In the genomic region with DNA sequence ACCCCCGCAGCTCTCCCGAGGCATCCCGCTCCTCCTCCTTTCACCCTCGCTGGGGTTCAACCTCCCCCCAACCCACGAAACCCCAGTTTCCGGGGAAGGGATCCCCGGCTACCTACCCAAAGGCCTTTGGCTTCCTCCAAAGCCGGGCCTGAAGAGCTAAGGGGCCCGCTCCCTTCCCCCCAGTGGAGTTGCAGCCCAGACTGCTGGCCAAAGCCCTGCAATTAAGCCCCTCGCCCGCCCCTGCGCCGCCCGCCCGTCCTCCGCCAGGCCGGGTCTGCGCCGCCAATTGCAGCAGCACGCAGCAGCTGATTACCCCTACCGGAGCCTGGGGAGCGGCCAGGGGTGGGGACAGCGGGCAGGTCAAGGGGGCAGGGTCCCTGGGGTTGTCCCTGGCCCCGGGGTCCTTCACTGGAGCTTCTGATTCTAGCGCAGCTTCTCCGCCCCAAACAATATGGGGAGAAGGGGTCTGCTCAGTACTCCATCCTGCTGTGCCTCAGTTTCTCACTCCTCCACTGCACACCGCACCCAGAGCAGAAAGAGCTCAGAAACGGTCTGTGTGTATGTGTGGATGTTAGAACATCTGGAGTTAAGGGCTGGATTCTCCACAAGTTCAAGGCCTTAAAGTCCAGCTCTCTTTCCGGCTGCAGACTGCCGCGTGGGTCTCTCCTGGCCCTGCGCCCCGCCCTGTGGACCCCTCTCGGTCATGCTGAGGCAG, we compare ENCODE assay signal across 10 cellular contexts. TPM values are rescaled to one million over a fixed set of nuclear protein-coding genes. Genes with fewer than 3 reads are reported as not detected.
DNase-seq lines count a peak whose midpoint lies in the region; ATAC-seq and FAIRE-seq lines count a peak whose summit lies in the region.
"Had no signal": no experiment of that assay in that cellular context is flagged by ENCODE, and none has a peak within 500 bp of the region (broad histone marks: within the 10 kb centered on the region; RNA-seq: fewer than 3 reads in every experiment).

No MANE protein-coding gene starts in this region.

- H3K27ac Mint-ChIP-seq in activated T-cell treated with anti-CD3 and anti-CD28 coated beads, Interleukin-2, amount 50 U/mL, for 72 hours, result no peak overlapping the region

- no peak overlapping the region for H3K9ac ChIP-seq in mucosa of rectum (ENCODE audit: low read depth in 1 of 2, low read length in 2 of 2)

- H3K36me3 ChIP-seq in mucosa of rectum (ENCODE audit: control insufficient read depth in 2 of 2, insufficient read depth in 2 of 2, low read length in 2 of 2), result no peaks in the 10 kb centered on the region
- H3K36me3 ChIP-seq: pancreas had no signal

- no peaks in the 10 kb centered on the region for H3K9me3 ChIP-seq in mucosa of rectum (ENCODE audit: control insufficient read depth in 2 of 2, low read length in 2 of 2)
- H3K9me3 ChIP-seq: pancreas had no signal

- H3K27ac ChIP-seq in mucosa of rectum (ENCODE audit: low read depth in 2 of 2, low read length in 2 of 2), result peak overlapping the region in 1 of 2 donors; percentile 75

- peak; percentile 57 for DNase-seq in ELF-1 (ENCODE audit: low read depth, low spot score)
- peak in 1 of 2 donors; percentile 43 for DNase-seq in activated T-cell treated with anti-CD3 and anti-CD28 coated beads, Interleukin-2, amount 50 U/mL, for 72 hours
- DNase-seq in NCI-H146 treated with DMSO at 0.1 percent for 48 hours (lab: John Stamatoyannopoulos, UW; ENCODE audit: unreplicated experiment), result no peak
- DNase-seq in urothelium cell line (ENCODE audit: low spot score), result no peak
- no peak for DNase-seq in hypothalamus (lab: John Stamatoyannopoulos, UW)

- H3K27me3 Mint-ChIP-seq in activated T-cell treated with anti-CD3 and anti-CD28 coated beads, Interleukin-2, amount 50 U/mL, for 72 hours (ENCODE audit: low read depth), result peaks cover 51% of the 10 kb centered on the region

- peaks cover 12 to 29% of the 10 kb centered on the region in 2 donors for H3K4me1 ChIP-seq in mucosa of rectum (ENCODE audit: control insufficient read depth in 2 of 2, insufficient read depth in 2 of 2, low read length in 2 of 2)

- H3K36me3 Mint-ChIP-seq in activated T-cell treated with anti-CD3 and anti-CD28 coated beads, Interleukin-2, amount 50 U/mL, for 72 hours (ENCODE audit: insufficient read depth in 2 of 2), result peaks cover 0 to 3% of the 10 kb centered on the region in 2 donors

- H3K4me3 Mint-ChIP-seq in activated T-cell treated with anti-CD3 and anti-CD28 coated beads, Interleukin-2, amount 50 U/mL, for 72 hours, result peak overlapping the region; percentile 77 to 84

- peaks cover 44 to 59% of the 10 kb centered on the region in 2 donors for H3K27me3 ChIP-seq in mucosa of rectum (ENCODE audit: control insufficient read depth in 2 of 2, insufficient read depth in 2 of 2, low read length in 2 of 2)

- no peaks in the 10 kb centered on the region for H3K9me3 Mint-ChIP-seq in activated T-cell treated with anti-CD3 and anti-CD28 coated beads, Interleukin-2, amount 50 U/mL, for 72 hours

- ATAC-seq in HG02571 (IDR thresholded peaks at IDR 0.05; ENCODE audit: unreplicated experiment), result peak; percentile 1
- ATAC-seq in activated T-cell treated with anti-CD3 and anti-CD28 coated beads, Interleukin-2, amount 50 U/mL, for 72 hours (replicated peaks in 1 of 2), result peak; percentile 5
- no peak for ATAC-seq in HG03469 (IDR thresholded peaks at IDR 0.05; ENCODE audit: unreplicated experiment)

- no peak for FAIRE-seq in urothelium cell line (lab: Jason Lieb, UNC)
- FAIRE-seq: endothelial cell of umbilical vein, pancreas had no signal

- peaks cover 50% of the 10 kb centered on the region for H3K4me1 Mint-ChIP-seq in activated T-cell treated with anti-CD3 and anti-CD28 coated beads, Interleukin-2, amount 50 U/mL, for 72 hours (ENCODE audit: low read depth)

- peak overlapping the region; percentile 22 to 52 for H3K4me3 ChIP-seq in mucosa of rectum (ENCODE audit: low read length in 2 of 2)

RNA-seq across cellular contexts. Expression of gene WNT10A, which starts 16.9 kb away (rescaled TPM):
- total RNA-seq in activated T-cell treated with anti-CD3 and anti-CD28 coated beads, Interleukin-2, amount 50 U/mL, for 72 hours, result 1 to 10 TPM; 3.4 to 8.6 TPM
- total RNA-seq: endothelial cell of umbilical vein had no signal

RNA-seq across cellular contexts. Expression of gene WNT6, which starts 37.9 kb away (rescaled TPM):
- total RNA-seq in activated T-cell treated with anti-CD3 and anti-CD28 coated beads, Interleukin-2, amount 50 U/mL, for 72 hours, result under 1 TPM; 0.19 TPM
- total RNA-seq: endothelial cell of umbilical vein had no signal
